Comparison of ENCODE assay signal across 8 cellular contexts in the genomic region with DNA sequence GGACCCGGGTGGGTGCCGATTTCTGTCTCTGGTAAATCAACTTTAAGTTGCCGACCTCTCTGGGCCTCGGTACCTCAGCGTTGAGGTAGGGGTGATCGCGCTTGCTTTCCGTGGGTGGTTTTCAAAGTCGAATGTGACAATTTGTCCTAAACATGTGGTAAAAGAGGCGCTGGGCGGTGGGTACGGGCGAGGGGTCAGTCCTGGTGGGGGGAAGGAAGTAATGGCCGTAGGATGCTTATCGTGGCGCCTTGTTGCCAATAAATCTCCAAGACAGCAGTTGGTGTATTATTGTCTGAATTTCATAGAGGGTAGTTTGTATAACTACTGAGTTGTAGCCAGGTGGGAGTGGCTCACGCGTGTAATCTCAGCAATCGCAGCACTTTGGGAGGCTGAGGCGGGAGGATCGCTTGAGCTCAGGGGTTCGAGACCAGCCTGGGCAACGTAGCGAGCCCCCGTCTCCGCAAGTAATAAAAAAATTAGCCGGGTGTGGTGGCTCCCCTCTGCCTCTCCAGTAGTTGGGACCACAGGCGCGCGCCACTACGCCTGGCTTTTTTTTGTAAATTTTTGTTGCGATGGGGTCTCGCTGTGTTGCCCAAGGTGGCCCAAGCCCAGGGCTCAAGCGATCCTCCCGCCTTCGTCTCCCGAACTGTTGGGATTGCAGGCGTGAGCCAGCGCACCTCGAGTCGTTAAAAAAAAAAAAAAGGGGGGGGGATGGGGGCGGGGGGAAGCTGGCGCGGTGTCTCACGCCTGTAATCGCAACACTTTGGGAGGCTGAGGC. TPM values are rescaled to one million over a fixed set of nuclear protein-coding genes. Genes with fewer than 3 reads are reported as not detected.
DNase-seq lines count a peak whose midpoint lies in the region; ATAC-seq and TF ChIP-seq lines count a peak whose summit lies in the region.

No MANE protein-coding gene starts in this region.

- H3K27me3 ChIP-seq in iPS DF 6.9 (ENCODE audit: control insufficient read depth, insufficient read depth, low read length) = no peaks in the 10 kb centered on the region
- H3K27me3 ChIP-seq in spleen (replicated peaks in 1 of 7) = no peaks in the 10 kb centered on the region

- DNase-seq in Right ventricle myocardium inferior (ENCODE audit: missing footprints) (peak; percentile 54), cardiac septum (ENCODE audit: low spot score) (no peak), activated B cell treated with CpG ODN at 0.5 μM for 24 hours (no peak), iPS DF 6.9 (ENCODE audit: low read depth, low spot score) (no peak), spleen (no peak), ureter (ENCODE audit: low spot score) (no peak), middle frontal gyrus (ENCODE audit: extremely low spot score, low spot score) (no peak), H4 (ENCODE audit: low spot score) (no peak)

- H3K4me1 Mint-ChIP-seq in activated B cell treated with CpG ODN at 0.5 μM for 24 hours = peaks cover 33% of the 10 kb centered on the region

- POLR2A ChIA-PET in activated B cell treated with CpG ODN at 0.5 μM for 24 hours (lab: Charles Lee) = interaction anchor here (0.6 to 1.0 kb wide), 4 partner anchors 9 to 23 kb away, joined by 3 read pairs; no protein-coding TSS in a partner anchor

- no peaks in the 10 kb centered on the region for H3K4me1 ChIP-seq in iPS DF 6.9 (ENCODE audit: control insufficient read depth, insufficient read depth, low read length)
- H3K4me1 ChIP-seq in spleen = peaks cover 20 to 73% (median 42%) of the 10 kb centered on the region in 6 donors

- H3K4me3 ChIP-seq in iPS DF 6.9 (ENCODE audit: low read length) (peak overlapping the region; percentile 86), spleen (peak overlapping the region; percentile 86 to 100 (median 96))

- WGBS in iPS DF 6.9 (ENCODE audit: insufficient coverage, insufficient read length) = no CpG with 5 or more reads among the region's 46 CpGs
- 38 to 43% (median 41%) methylated on average over 45 to 46 of the region's 46 CpGs for WGBS in spleen, 5 donors

- H3K27ac ChIP-seq in iPS DF 6.9 (ENCODE audit: low read length) (no peak overlapping the region), spleen (peak overlapping the region; percentile 65 to 89 (median 84))

- no peaks in the 10 kb centered on the region for H3K9me3 Mint-ChIP-seq in activated B cell treated with CpG ODN at 0.5 μM for 24 hours

- intact Hi-C loops in Right ventricle myocardium inferior (cut with DNase I) = loop anchor here (1.0 kb wide), 2 partner anchors 17 to 41 kb away; partner anchors contain the start of gene VPS37D
- intact Hi-C loops in cardiac septum (cut with DNase I) = loop anchor here (5.0 kb wide), 1 partner anchor 53 kb away; the partner anchor contains the start of gene ABHD11
- intact Hi-C loops in activated B cell treated with CpG ODN at 0.5 μM for 24 hours (cut with micrococcal nuclease) = loop anchor here (1.0 to 2.0 kb wide), 6 partner anchors 17 to 855 kb away; partner anchors contain the start of genes ABHD11, BAZ1B, TBL2 and TYW1B
- intact Hi-C loops in spleen (cut with DNase I; ENCODE audit: low total_unique reads) = loop anchor here (10.0 kb wide), 1 partner anchor 51 kb away; the partner anchor contains the start of gene ABHD11

- peaks cover 42% of the 10 kb centered on the region for H3K36me3 Mint-ChIP-seq in activated B cell treated with CpG ODN at 0.5 μM for 24 hours (ENCODE audit: low read depth)

- no peaks in the 10 kb centered on the region for H3K27me3 Mint-ChIP-seq in activated B cell treated with CpG ODN at 0.5 μM for 24 hours

- CTCF ChIA-PET in activated B cell treated with CpG ODN at 0.5 μM for 24 hours (lab: Charles Lee) = no interaction called here

- TF ChIP-seq CTCF in activated B cell treated with CpG ODN at 0.5 μM for 24 hours (IDR thresholded peaks at IDR 0.05) = no peak
- TF ChIP-seq CTCF in spleen (IDR thresholded peaks at IDR 0.05 in 8 of 11, conservative IDR thresholded peaks at IDR 0.05 in 3 of 11) = no peak

- peaks cover 3% of the 10 kb centered on the region; the same call in 1 of the 2 replicates for H3K36me3 ChIP-seq in iPS DF 6.9 (ENCODE audit: control insufficient read depth, insufficient read depth, low read length)
- peaks cover 0 to 43% (median 20%) of the 10 kb centered on the region in 6 donors for H3K36me3 ChIP-seq in spleen

- no peaks in the 10 kb centered on the region for H3K9me3 ChIP-seq in iPS DF 6.9 (ENCODE audit: control insufficient read depth, insufficient read depth, low read length)
- no peaks in the 10 kb centered on the region for H3K9me3 ChIP-seq in spleen

- ATAC-seq in Right ventricle myocardium inferior = no peak
- no peak for ATAC-seq in activated B cell treated with CpG ODN at 0.5 μM for 24 hours (ENCODE audit: low read depth)

- peak overlapping the region; percentile 95 for H3K27ac Mint-ChIP-seq in activated B cell treated with CpG ODN at 0.5 μM for 24 hours

- TF ChIP-seq POLR2A in spleen (IDR thresholded peaks at IDR 0.05) = no peak

- H3K4me3 Mint-ChIP-seq in activated B cell treated with CpG ODN at 0.5 μM for 24 hours = peak overlapping the region; percentile 97

RNA-seq across cellular contexts. Expression of gene BUD23, which starts 0.7 kb away (rescaled TPM):
- total RNA-seq in Right ventricle myocardium inferior (81.1 TPM), cardiac septum (59.1 TPM), activated B cell treated with CpG ODN at 0.5 μM for 24 hours (69.0 and 74.8 TPM in 2 replicates), spleen (10 to 100 TPM; 44.2 to 54.8 (median 54.0) TPM), ureter (69.6 TPM)
- 10 to 100 TPM; 62.5 to 71.4 (median 70.7) TPM for polyA plus RNA-seq in spleen
- total RNA-seq in H4 (2014; rRNA removed; shearing (Covaris generic)) = 31.9 and 80.5 TPM in 2 replicates

RNA-seq across cellular contexts. Expression of gene DNAJC30, which starts 0.9 kb away (rescaled TPM):
- total RNA-seq in Right ventricle myocardium inferior (13.8 TPM), cardiac septum (16.4 TPM), activated B cell treated with CpG ODN at 0.5 μM for 24 hours (13.7 and 14.2 TPM in 2 replicates), spleen (10 to 100 TPM in 2 of 7 donors, 1 to 10 TPM in 5; 5.6 to 12.7 (median 8.6) TPM), ureter (16.5 TPM)
- 10 to 100 TPM in 1 of 3 donors, 1 to 10 TPM in 2; 6.1 to 10.3 (median 8.7) TPM for polyA plus RNA-seq in spleen
- total RNA-seq in H4 (2014; rRNA removed; shearing (Covaris generic)) = 2.0 and 2.7 TPM in 2 replicates

RNA-seq across cellular contexts. Expression of gene VPS37D, which starts 16.5 kb away (rescaled TPM):
- total RNA-seq in Right ventricle myocardium inferior (3.0 TPM), cardiac septum (2.4 TPM), activated B cell treated with CpG ODN at 0.5 μM for 24 hours (0.17 and 0.24 TPM in 2 replicates), spleen (1 to 10 TPM in 4 of 7 donors, under 1 TPM in 3; 0.23 to 1.6 (median 1.0) TPM), ureter (0.86 TPM)
- polyA plus RNA-seq in spleen = 1 to 10 TPM in 1 of 3 donors, under 1 TPM in 2; 0.80 to 1.0 (median 0.86) TPM
- total RNA-seq in H4 (2014; rRNA removed; shearing (Covaris generic)) = 3.7 and 6.3 TPM in 2 replicates

RNA-seq across cellular contexts. Expression of gene STX1A, which starts 35.4 kb away (rescaled TPM):
- 1.6 TPM for total RNA-seq in Right ventricle myocardium inferior
- total RNA-seq in cardiac septum = 3.3 TPM
- total RNA-seq in activated B cell treated with CpG ODN at 0.5 μM for 24 hours = 1.8 and 2.1 TPM in 2 replicates
- total RNA-seq in spleen = 1 to 10 TPM; 4.2 to 7.8 (median 5.6) TPM
- 1 to 10 TPM; 1.3 to 3.1 (median 1.8) TPM for polyA plus RNA-seq in spleen
- total RNA-seq in ureter = 8.4 TPM
- 3.5 and 12.1 TPM in 2 replicates for total RNA-seq in H4 (2014; rRNA removed; shearing (Covaris generic))

RNA-seq across cellular contexts. Expression of gene ABHD11, which starts 54.5 kb away (rescaled TPM):
- total RNA-seq in Right ventricle myocardium inferior = 21.5 TPM
- 31.6 TPM for total RNA-seq in cardiac septum
- total RNA-seq in activated B cell treated with CpG ODN at 0.5 μM for 24 hours = 12.1 and 15.9 TPM in 2 replicates
- 10 to 100 TPM; 11.4 to 26.0 (median 20.6) TPM for total RNA-seq in spleen
- 10 to 100 TPM; 13.3 to 17.6 (median 16.3) TPM for polyA plus RNA-seq in spleen
- total RNA-seq in ureter = 47.7 TPM
- 25.8 and 37.7 TPM in 2 replicates for total RNA-seq in H4 (2014; rRNA removed; shearing (Covaris generic))
